ENCODE assay signal across 32 cellular contexts in the genomic region with DNA sequence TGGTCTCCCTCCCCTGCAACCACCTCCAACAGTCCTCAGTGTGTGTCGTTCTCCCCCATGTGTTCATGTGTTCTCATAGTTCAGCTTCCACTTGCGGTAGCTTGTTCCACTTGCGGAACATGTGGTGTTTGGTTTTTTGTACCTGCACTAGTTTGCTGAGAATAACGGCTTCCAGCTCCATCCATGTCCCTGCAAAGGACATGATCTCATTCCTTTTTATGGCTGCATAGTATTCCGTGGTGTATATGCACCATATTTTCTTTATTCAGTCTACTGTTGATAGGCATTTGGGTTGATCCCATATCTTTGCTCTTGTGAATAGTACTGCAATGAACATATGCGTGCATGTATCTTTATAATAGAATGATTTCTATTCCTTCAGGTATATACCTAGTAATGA. TPM values are rescaled to one million over a fixed set of nuclear protein-coding genes. Genes with fewer than 3 reads are reported as not detected.
"Had no signal": no experiment of that assay in that cellular context is flagged by ENCODE, and none has a peak within 500 bp of the region (broad histone marks: within the 10 kb centered on the region; RNA-seq: fewer than 3 reads in every experiment).

No MANE protein-coding gene starts in this region.

- H3K9me3 ChIP-seq: stomach, suprapubic skin, testis, thoracic aorta, thyroid gland, tibial artery, tibial nerve, transverse colon, upper lobe of left lung, upper lobe of right lung, uterus, vagina had no signal

- FAIRE-seq: urothelium cell line had no signal

- H3K27ac ChIP-seq: stomach, suprapubic skin, testis, thoracic aorta, thyroid gland, tibial artery, tibial nerve, transverse colon, upper lobe of left lung, upper lobe of right lung, uterus, vagina had no signal

- H3K4me1 ChIP-seq: stomach, suprapubic skin, testis, thyroid gland, tibial artery, transverse colon, upper lobe of left lung, upper lobe of right lung, uterus had no signal

- H3K36me3 ChIP-seq: stomach, suprapubic skin, thoracic aorta, thyroid gland, tibial artery, tibial nerve, transverse colon, upper lobe of left lung, upper lobe of right lung, uterus, vagina had no signal

- ATAC-seq: stimulated activated effector memory CD8-positive, alpha-beta T cell treated with anti-CD3 and anti-CD28 coated beads, Interleukin-12 subunit alpha, Interleukin-12 subunit beta, amount 100 ng/mL, for 72 hours; stimulated activated memory B cell treated with anti-CD40 and anti-IgM and Interleukin-4, amounts not matched to agents 10 μg/mL and 1 μg/mL and 100 μg/mL, for 72 hours; stimulated activated naive B cell treated with anti-CD40 and anti-IgM and Interleukin-4, amounts not matched to agents 10 μg/mL and 1 μg/mL and 100 μg/mL, for 72 hours; stimulated activated naive CD8-positive, alpha-beta T cell treated with anti-CD3 and anti-CD28 coated beads, Interleukin-15, amount 100 ng/mL, for 72 hours; stimulated activated naive CD8-positive, alpha-beta T cell treated with anti-CD3 and anti-CD28 coated beads, Interleukin-15, Interleukin-2, amounts not matched to agents 100 U/mL and 50 U/mL, for 24 hours; upper lobe of right lung had no signal

- DNase-seq: stimulated activated CD4-positive, alpha-beta T cell treated with anti-CD3 and anti-CD28 coated beads, Interleukin-2, amount 100 ng/mL, for 48 hours; stimulated activated CD4-positive, alpha-beta T cell treated with anti-CD3 and anti-CD28 coated beads, Interleukin-4, amount 100 ng/mL, for 1 hour; stimulated activated CD4-positive, alpha-beta T cell treated with anti-CD3 and anti-CD28 coated beads, Interleukin-4, amount 100 ng/mL, for 24 hours; stimulated activated CD4-positive, alpha-beta T cell treated with anti-CD3 and anti-CD28 coated beads, Interleukin-4, amount 100 ng/mL, for 4 hours; stimulated activated CD8-positive, alpha-beta memory T cell treated with anti-CD3 and anti-CD28 coated beads, Interleukin-4, amount 100 ng/mL, for 48 hours; stimulated activated naive B cell treated with anti-CD40 and anti-IgM and Interleukin-4, amounts not matched to agents 10 μg/mL and 1 μg/mL and 100 μg/mL, for 72 hours; stimulated activated naive CD4-positive, alpha-beta T cell; stimulated activated naive CD4-positive, alpha-beta T cell treated with Interleukin-2 at 50 U/mL for 16 hours; stimulated activated naive CD8-positive, alpha-beta T cell treated with anti-CD3 and anti-CD28 coated beads, Interleukin-15, amount 100 ng/mL, for 72 hours; stimulated activated naive CD8-positive, alpha-beta T cell treated with anti-CD3 and anti-CD28 coated beads, Interleukin-15, Interleukin-2, amounts not matched to agents 100 U/mL and 50 U/mL, for 24 hours; stomach; substantia nigra; testis; thyroid gland; tibial artery; transverse colon; trophoblast cell; upper lobe of left lung; upper lobe of right lung; uterus had no signal

- H3K27me3 ChIP-seq: stomach, suprapubic skin, testis, thyroid gland, tibial artery, tibial nerve, transverse colon, upper lobe of left lung, upper lobe of right lung, uterus, vagina had no signal

- H3K4me3 ChIP-seq: stomach, suprapubic skin, testis, thoracic aorta, thyroid gland, tibial artery, tibial nerve, transverse colon, upper lobe of left lung, upper lobe of right lung, uterus, vagina had no signal

RNA-seq across cellular contexts. Expression of a gene that starts 45.1 kb away (rescaled TPM):
- total RNA-seq: stomach, subcutaneous adipose tissue, suprapubic skin, temporal lobe, thoracic aorta, thyroid gland, tibial nerve, transverse colon, upper lobe of left lung, upper lobe of right lung, ureter, urinary bladder, uterus, vagina had no signal
- polyA plus RNA-seq: stomach, thymus, urinary bladder had no signal
